22 cellular contexts compared by ENCODE assay signal in the genomic region with DNA sequence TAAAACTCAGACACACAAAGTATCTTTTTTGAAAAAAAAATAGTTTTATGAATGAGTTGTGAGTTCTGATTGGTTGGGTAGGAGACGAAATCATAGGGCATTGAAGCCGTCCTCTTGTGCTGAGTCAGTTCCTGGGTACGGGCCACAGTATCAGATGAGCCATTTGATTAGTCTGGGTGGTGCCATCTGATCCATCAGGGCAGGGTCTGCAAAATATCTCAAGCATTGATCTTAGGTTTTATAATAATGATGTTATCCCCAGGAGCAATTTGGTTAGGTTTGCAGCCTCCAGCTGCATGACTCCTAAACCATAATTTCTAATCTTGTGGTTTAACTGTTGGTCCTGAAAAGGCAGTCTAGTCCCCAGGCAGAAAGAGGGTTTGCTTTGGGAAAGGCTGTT.
A peak's percentile ranks its signal among the peaks of the same experiment; 100 is the strongest.
DNase-seq lines count a peak whose midpoint lies in the region; TF ChIP-seq lines count a peak whose summit lies in the region.
"Had no signal": no experiment of that assay in that cellular context is flagged by ENCODE, and none has a peak within 500 bp of the region (broad histone marks: within the 10 kb centered on the region; RNA-seq: fewer than 3 reads in every experiment).

No MANE protein-coding gene starts in this region.

- H3K9me3 ChIP-seq in SK-N-MC (ENCODE audit: low read depth, low read length) (peaks cover 4% of the 10 kb centered on the region; the same call in 1 of the 2 replicates), osteoblast (ENCODE audit: low read depth, low read length) (peaks cover 3% of the 10 kb centered on the region)
- H3K9me3 ChIP-seq: SK-N-SH had no signal

- no peak for TF ChIP-seq CTCF in osteoblast (IDR thresholded peaks at IDR 0.05; ENCODE audit: extremely low read depth, low read depth, low read length)

- H3K36me3 ChIP-seq in SK-N-MC (ENCODE audit: insufficient read depth, low read length) (no peaks in the 10 kb centered on the region), osteoblast (ENCODE audit: insufficient read depth, low read length) (no peaks in the 10 kb centered on the region)
- H3K36me3 ChIP-seq: BLaER1 treated with 17β-estradiol and CSF1 and Interleukin-3, amounts not matched to agents 10 nM and 100 nM had no signal

- H3K79me2 ChIP-seq in osteoblast (ENCODE audit: insufficient read depth, low read length) = no peaks in the 10 kb centered on the region

- no peaks in the 10 kb centered on the region for H4K20me1 ChIP-seq in osteoblast (ENCODE audit: insufficient read depth, low read length)
- H4K20me1 ChIP-seq: BLaER1 treated with 17β-estradiol and CSF1 and Interleukin-3, amounts not matched to agents 10 nM and 100 nM had no signal

- H3K4me2 ChIP-seq in osteoblast (ENCODE audit: insufficient read depth, low read length) = no peak overlapping the region
- H3K4me2 ChIP-seq: SK-N-SH had no signal

- H3K27ac ChIP-seq in SK-N-MC (no peak overlapping the region), osteoblast (ENCODE audit: low read depth, low read length) (no peak overlapping the region)
- H3K27ac ChIP-seq: BLaER1 treated with 17β-estradiol and CSF1 and Interleukin-3, amounts not matched to agents 10 nM and 100 nM; HL-60 had no signal

- DNase-seq in EL (peak; percentile 34), M059J (ENCODE audit: low read depth) (peak; percentile 29), SK-N-MC (ENCODE audit: low read depth, low spot score) (peak; percentile 26), osteoblast (ENCODE audit: insufficient read length, low spot score, missing footprints) (peak; percentile 0), foreskin melanocyte (no peak), SK-N-DZ (ENCODE audit: low spot score) (no peak), OCI-M2 (lab: John Stamatoyannopoulos, UW; ENCODE audit: unreplicated experiment) (no peak), SHP77 treated with DMSO at 0.1 percent for 48 hours (lab: John Stamatoyannopoulos, UW) (no peak)
- DNase-seq: CD4-positive, alpha-beta T cell; COR-L47; NCI-H1105 treated with DMSO at 0.1 percent for 48 hours; NCI-H146; NCI-H2029; NCI-H446; NCI-H524 treated with DMSO at 0.1 percent for 48 hours; NCI-H82; Right ventricle myocardium superior; SK-N-SH; SW 1271; T-helper 17 cell had no signal

- no peak overlapping the region for H2AFZ ChIP-seq in osteoblast (ENCODE audit: low read length)

- H3K4me3 ChIP-seq in SK-N-MC = no peak overlapping the region
- no peak overlapping the region for H3K4me3 ChIP-seq in osteoblast (ENCODE audit: insufficient read depth, low read length)
- H3K4me3 ChIP-seq: BLaER1 treated with 17β-estradiol and CSF1 and Interleukin-3, amounts not matched to agents 10 nM and 100 nM had no signal

- no peaks in the 10 kb centered on the region for H3K4me1 ChIP-seq in osteoblast (ENCODE audit: insufficient read depth, low read length)

- no peak overlapping the region for H3K9ac ChIP-seq in SK-N-MC (ENCODE audit: insufficient read length)
- H3K9ac ChIP-seq: BLaER1 treated with 17β-estradiol and CSF1 and Interleukin-3, amounts not matched to agents 10 nM and 100 nM; SK-N-SH had no signal

- H3K27me3 ChIP-seq in osteoblast (ENCODE audit: insufficient read depth, low read length) = no peaks in the 10 kb centered on the region
- H3K27me3 ChIP-seq: BLaER1 treated with 17β-estradiol and CSF1 and Interleukin-3, amounts not matched to agents 10 nM and 100 nM had no signal

Comparison
In these comparisons a context has a peak if more than half of its experiments do, and no peak if none do; other contexts are left out.
1. DNase-seq: peak in EL (single experiment), M059J (single experiment), SK-N-MC (single experiment) and osteoblast (single experiment); none in foreskin melanocyte (single experiment), SK-N-DZ (single experiment), OCI-M2 (single experiment) and SHP77 treated with DMSO at 0.1 percent for 48 hours (single experiment).